Comparison of ENCODE assay signal across 14 cellular contexts in the genomic region with DNA sequence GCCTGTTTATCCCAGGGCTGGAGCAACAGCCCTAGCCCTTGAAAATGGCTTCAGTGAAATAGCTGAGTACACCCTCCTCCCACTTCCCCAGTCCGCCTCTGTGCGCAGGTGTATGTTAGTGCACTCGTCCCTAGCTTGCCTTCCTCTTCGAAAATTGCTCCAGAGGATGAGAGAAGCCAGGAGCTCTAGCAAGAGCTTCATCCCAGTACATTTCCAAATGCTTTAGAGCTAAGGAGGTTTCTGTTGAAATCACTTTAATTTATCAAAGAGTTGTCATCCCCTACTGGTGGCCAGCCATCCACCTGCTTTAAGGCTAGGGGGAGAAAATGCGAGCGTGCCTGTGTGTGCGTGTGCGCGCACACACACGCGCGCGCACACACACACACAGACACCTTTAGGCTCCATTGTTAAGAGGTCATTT. TPM values are rescaled to one million over a fixed set of nuclear protein-coding genes. Genes with fewer than 3 reads are reported as not detected.
DNase-seq lines count a peak whose midpoint lies in the region; ATAC-seq and TF ChIP-seq lines count a peak whose summit lies in the region.
"Had no signal": no experiment of that assay in that cellular context is flagged by ENCODE, and none has a peak within 500 bp of the region (broad histone marks: within the 10 kb centered on the region; RNA-seq: fewer than 3 reads in every experiment).

No MANE protein-coding gene starts in this region.

- peak; percentile 88 for DNase-seq in DMS53 (lab: John Stamatoyannopoulos, UW)
- DNase-seq in NCI-H146 treated with DMSO at 0.1 percent for 48 hours (lab: John Stamatoyannopoulos, UW; ENCODE audit: unreplicated experiment), result peak; percentile 74
- DNase-seq in SHP77 (lab: John Stamatoyannopoulos, UW), result peak; percentile 80 to 81
- no peak for DNase-seq in GM03348 (ENCODE audit: low spot score)
- DNase-seq in OCI-LY7 (ENCODE audit: low spot score), result no peak
- no peak for DNase-seq in activated CD8-positive, alpha-beta T cell treated with anti-CD3 and anti-CD28 coated beads for 36 hours
- DNase-seq: activated CD8-positive, alpha-beta memory T cell treated with anti-CD3 and anti-CD28 coated beads, Interleukin-2, amount 50 U/mL, for 48 hours; stimulated activated CD4-positive, alpha-beta T cell treated with anti-CD3 and anti-CD28 coated beads, Interleukin-2, amount 100 ng/mL, for 48 hours had no signal

- H3K27ac Mint-ChIP-seq in activated CD8-positive, alpha-beta T cell treated with anti-CD3 and anti-CD28 coated beads for 36 hours, result no peak overlapping the region
- H3K27ac Mint-ChIP-seq: dendritic cell treated with granulocyte-macrophage colony-stimulating factor and Interleukin-4, amounts not matched to agents 40 ng/mL and 50 ng/mL, for 4 days; stimulated activated effector memory CD8-positive, alpha-beta T cell treated with anti-CD3 and anti-CD28 coated beads, Interleukin-12 subunit alpha, Interleukin-12 subunit beta, amount 100 ng/mL, for 72 hours had no signal

- no peaks in the 10 kb centered on the region for H3K9me3 Mint-ChIP-seq in activated CD8-positive, alpha-beta T cell treated with anti-CD3 and anti-CD28 coated beads for 36 hours
- H3K9me3 Mint-ChIP-seq: dendritic cell treated with granulocyte-macrophage colony-stimulating factor and Interleukin-4, amounts not matched to agents 40 ng/mL and 50 ng/mL, for 4 days; stimulated activated effector memory CD8-positive, alpha-beta T cell treated with anti-CD3 and anti-CD28 coated beads, Interleukin-12 subunit alpha, Interleukin-12 subunit beta, amount 100 ng/mL, for 72 hours had no signal

- CTCF ChIA-PET in OCI-LY7 (lab: Charles Lee; ENCODE audit: unreplicated experiment), result no interaction called here
- CTCF ChIA-PET in activated CD8-positive, alpha-beta T cell treated with anti-CD3 and anti-CD28 coated beads for 36 hours (lab: Charles Lee), result interaction anchor here (1.1 to 1.5 kb wide), 3 partner anchors 8 to 17 kb away, joined by 3 to 5 read pairs (median 4); no protein-coding TSS in a partner anchor

- ATAC-seq in GM18909 (IDR thresholded peaks at IDR 0.05; ENCODE audit: poor library complexity, unreplicated experiment), result no peak
- no peak for ATAC-seq in activated CD8-positive, alpha-beta T cell treated with anti-CD3 and anti-CD28 coated beads for 36 hours
- ATAC-seq: stimulated activated effector memory CD8-positive, alpha-beta T cell treated with anti-CD3 and anti-CD28 coated beads, Interleukin-12 subunit alpha, Interleukin-12 subunit beta, amount 100 ng/mL, for 72 hours had no signal

- no peaks in the 10 kb centered on the region for H3K4me1 ChIP-seq in OCI-LY7 (ENCODE audit: insufficient read depth, low read length, poor library complexity, severe bottlenecking)

- no peak overlapping the region for H3K4me3 Mint-ChIP-seq in activated CD8-positive, alpha-beta T cell treated with anti-CD3 and anti-CD28 coated beads for 36 hours
- H3K4me3 Mint-ChIP-seq: dendritic cell treated with granulocyte-macrophage colony-stimulating factor and Interleukin-4, amounts not matched to agents 40 ng/mL and 50 ng/mL, for 4 days; stimulated activated effector memory CD8-positive, alpha-beta T cell treated with anti-CD3 and anti-CD28 coated beads, Interleukin-12 subunit alpha, Interleukin-12 subunit beta, amount 100 ng/mL, for 72 hours had no signal

- peaks cover 3% of the 10 kb centered on the region for H3K36me3 Mint-ChIP-seq in activated CD8-positive, alpha-beta T cell treated with anti-CD3 and anti-CD28 coated beads for 36 hours (ENCODE audit: low read depth)

- no peaks in the 10 kb centered on the region for H3K36me3 ChIP-seq in OCI-LY7 (ENCODE audit: insufficient read depth, low read length)

- no peak for TF ChIP-seq CTCF in OCI-LY7 (conservative IDR thresholded peaks at IDR 0.05; ENCODE audit: low read length)
- TF ChIP-seq CTCF in activated CD8-positive, alpha-beta T cell treated with anti-CD3 and anti-CD28 coated beads for 36 hours (IDR thresholded peaks at IDR 0.05), result no peak

- H3K4me3 ChIP-seq in iPS-18c (ENCODE audit: insufficient read depth, low read depth, low read length), result 0 out of 2 replicates have a peak overlapping the region, but pooled peaks have one; percentile 31
- H3K4me3 ChIP-seq in OCI-LY7 (ENCODE audit: low read depth, low read length, poor library complexity, severe bottlenecking), result no peak overlapping the region

- no peaks in the 10 kb centered on the region for H3K79me2 ChIP-seq in OCI-LY7 (ENCODE audit: insufficient read depth, low read depth, low read length)

- peaks cover 49% of the 10 kb centered on the region for H3K4me1 Mint-ChIP-seq in activated CD8-positive, alpha-beta T cell treated with anti-CD3 and anti-CD28 coated beads for 36 hours (ENCODE audit: low read depth)

- BruUV-seq in OCI-LY7 (replicated peaks; lab: Mats Ljungman, UMichigan), result no TSS peak

- H3K9me3 ChIP-seq in iPS-18c (ENCODE audit: control insufficient read depth, insufficient read depth, low read length) (no peaks in the 10 kb centered on the region), OCI-LY7 (ENCODE audit: low read length) (no peaks in the 10 kb centered on the region)

- POLR2A ChIA-PET in OCI-LY7 (lab: Charles Lee), result interaction anchor here (0.6 to 1.1 kb wide), 3 partner anchors 18 to 1725 kb away, joined by 3 read pairs; no protein-coding TSS in a partner anchor
- POLR2A ChIA-PET in activated CD8-positive, alpha-beta T cell treated with anti-CD3 and anti-CD28 coated beads for 36 hours (lab: Charles Lee), result no interaction called here

- H3K4me2 ChIP-seq in OCI-LY7 (ENCODE audit: low read length), result no peak overlapping the region

- H3K9me2 ChIP-seq in OCI-LY7 (ENCODE audit: insufficient read depth, low read length), result no peaks in the 10 kb centered on the region

- no peak overlapping the region for H3K27ac ChIP-seq in OCI-LY7 (ENCODE audit: low read depth, low read length, poor library complexity, severe bottlenecking)
- H3K27ac ChIP-seq: VCaP had no signal

- H4K20me1 ChIP-seq in OCI-LY7 (ENCODE audit: insufficient read depth, low read length), result no peaks in the 10 kb centered on the region

- peaks cover 81% of the 10 kb centered on the region for H3K27me3 Mint-ChIP-seq in activated CD8-positive, alpha-beta T cell treated with anti-CD3 and anti-CD28 coated beads for 36 hours

- H2AFZ ChIP-seq in OCI-LY7 (ENCODE audit: low read length), result no peak overlapping the region

- intact Hi-C loops in OCI-LY7 (cut with micrococcal nuclease; ENCODE audit: unreplicated experiment), result no loop called here
- intact Hi-C loops in activated CD8-positive, alpha-beta T cell treated with anti-CD3 and anti-CD28 coated beads for 36 hours (cut with micrococcal nuclease), result no loop called here

RNA-seq across cellular contexts. Expression of a gene that starts 5.4 kb away (rescaled TPM):
- not detected in 2 replicates for total RNA-seq in OCI-LY7 (2014; rRNA removed; shearing (Covaris generic))
- total RNA-seq in OCI-LY7 (2022), result not detected in 2 replicates
- not detected for total RNA-seq in activated CD8-positive, alpha-beta T cell treated with anti-CD3 and anti-CD28 coated beads for 36 hours
- total RNA-seq: mucosa of gallbladder had no signal

Comparison
In these comparisons a context has a peak if more than half of its experiments do, and no peak if none do; other contexts are left out.
1. DNase-seq: peak in DMS53 (single experiment), NCI-H146 treated with DMSO at 0.1 percent for 48 hours (single experiment) and SHP77 (2 of 2); none in GM03348 (single experiment), OCI-LY7 (single experiment) and activated CD8-positive, alpha-beta T cell treated with anti-CD3 and anti-CD28 coated beads for 36 hours (single experiment).